Comparison of ENCODE assay signal across 25 cellular contexts in the genomic region with DNA sequence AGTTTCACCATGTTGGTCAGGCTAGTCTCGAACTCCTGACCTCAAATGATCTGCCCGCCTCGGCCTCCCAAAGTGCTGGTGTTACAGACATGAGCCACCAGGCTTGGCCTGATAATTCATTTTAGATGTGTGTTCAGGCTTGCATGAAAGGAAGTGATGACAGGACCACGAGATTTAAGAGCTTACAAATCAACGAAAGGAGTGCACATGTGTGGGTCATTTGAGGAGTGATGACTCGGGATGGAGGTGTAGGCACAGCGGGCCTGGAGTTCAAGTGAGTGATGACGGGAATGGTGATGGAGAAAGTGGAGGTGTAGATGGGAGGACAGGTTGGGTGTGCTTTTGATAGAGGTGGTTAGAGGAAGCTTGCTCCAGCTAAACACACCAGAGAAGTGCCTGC.
"Had no signal": no experiment of that assay in that cellular context is flagged by ENCODE, and none has a peak within 500 bp of the region (broad histone marks: within the 10 kb centered on the region; RNA-seq: fewer than 3 reads in every experiment).

No MANE protein-coding gene starts in this region.

- H3K27ac ChIP-seq: colonic mucosa, epithelial cell of prostate, esophagus squamous epithelium, gastrocnemius medialis, heart right ventricle, left lung, lower lobe of right lung had no signal

- H3K4me3 ChIP-seq: colonic mucosa, esophagus squamous epithelium, gastrocnemius medialis, heart right ventricle, left lung, lower lobe of right lung, mucosa of descending colon had no signal

- H3K4me1 ChIP-seq: colonic mucosa, esophagus squamous epithelium, gastrocnemius medialis, heart right ventricle, left lung, lower lobe of right lung had no signal

- FAIRE-seq: endometrium, islet of Langerhans, keratinocyte had no signal

- ATAC-seq: effector memory CD8-positive, alpha-beta T cell; esophagus mucosa; gastrocnemius medialis; heart right ventricle; left cardiac atrium; left lung; left ventricle myocardium superior; lower lobe of right lung; mucosa of descending colon had no signal

- H3K36me3 ChIP-seq: colonic mucosa, esophagus squamous epithelium, gastrocnemius medialis, heart right ventricle, left lung, lower lobe of right lung had no signal

- H3K27me3 ChIP-seq: colonic mucosa, esophagus squamous epithelium, gastrocnemius medialis, left lung had no signal

- DNase-seq: colonic mucosa; cortex of kidney; effector CD8-positive, alpha-beta T cell; effector memory CD8-positive, alpha-beta T cell; endodermal cell; erythroblast; esophagus squamous epithelium; foreskin fibroblast; foreskin melanocyte; gastrocnemius medialis; glutamatergic neuron; head of caudate nucleus; heart right ventricle; hippocampal formation; left cardiac atrium; left lung; left ventricle myocardium superior; lower lobe of right lung; mesenchymal stem cell; mucosa of descending colon had no signal

- H3K9me3 ChIP-seq: colonic mucosa, esophagus squamous epithelium, gastrocnemius medialis, heart right ventricle, left lung, lower lobe of right lung had no signal
